1 cellular context compared by ENCODE assay signal in the genomic region with DNA sequence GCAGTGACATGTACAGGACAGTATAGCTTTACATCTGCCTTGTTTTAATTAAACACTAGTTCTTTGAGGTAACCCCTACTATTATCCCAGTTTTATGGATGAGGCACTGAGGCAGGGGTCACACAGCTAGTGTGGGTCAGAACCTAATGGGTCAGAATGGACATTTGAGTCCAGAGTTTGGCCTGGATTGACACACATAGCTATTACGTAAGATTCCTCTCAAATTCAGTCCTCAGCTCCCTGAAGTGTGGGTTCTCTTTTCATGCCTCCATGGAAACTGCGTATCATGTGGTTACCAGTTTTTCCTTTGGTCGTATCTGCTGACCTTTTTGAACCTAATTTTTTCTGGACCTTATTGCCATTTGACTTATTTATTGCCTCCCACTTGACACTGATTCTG.
TF ChIP-seq lines count a peak whose summit lies in the region.

No MANE protein-coding gene starts in this region.

TF ChIP-seq in K562, 482 proteins besides CTCF, POLR2A, EP300 and RAD21 (continued from another document):
- no peak for TF ChIP-seq VEZF1 (CRISPR knock-in tag; IDR thresholded peaks at IDR 0.05)
- TF ChIP-seq CEBPB (tag; IDR thresholded peaks at IDR 0.05) = 0 out of 2 replicates have a peak, but pooled peaks have one; percentile 34
- TF ChIP-seq ZC3H4 (CRISPR knock-in tag; IDR thresholded peaks at IDR 0.05; ENCODE audit: borderline replicate concordance) = no peak
- TF ChIP-seq TAF9B (IDR thresholded peaks at IDR 0.05; ENCODE audit: partially characterized antibody) = no peak
- no peak for TF ChIP-seq CC2D1A (IDR thresholded peaks at IDR 0.05)
- TF ChIP-seq KDM1A (IDR thresholded peaks at IDR 0.05) = no peak
